ENCODE assay signal across 6 cellular contexts in the genomic region with DNA sequence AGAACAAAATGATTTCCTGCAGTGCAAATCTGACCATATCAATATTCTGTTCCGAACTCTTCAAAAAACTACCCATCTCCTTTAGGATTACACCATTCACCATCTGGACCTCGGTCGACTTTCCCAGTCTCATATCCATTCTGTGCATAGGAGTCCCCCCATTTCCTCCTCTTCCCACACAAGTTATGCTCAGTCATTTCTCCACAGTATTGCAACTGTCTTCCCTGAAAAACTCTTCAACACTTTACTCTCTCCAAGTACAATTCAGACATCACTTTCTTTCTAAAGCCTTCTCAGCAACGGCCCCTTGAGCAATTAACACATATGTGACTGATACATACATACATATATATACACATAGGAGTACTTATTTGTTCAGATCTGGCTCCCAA. TPM values are rescaled to one million over a fixed set of nuclear protein-coding genes. Genes with fewer than 3 reads are reported as not detected.
DNase-seq lines count a peak whose midpoint lies in the region; ATAC-seq and TF ChIP-seq lines count a peak whose summit lies in the region.

No MANE protein-coding gene starts in this region.

- TF ChIP-seq POLR2A in heart left ventricle (IDR thresholded peaks at IDR 0.05) = no peak

- no peak for TF ChIP-seq CTCF in heart left ventricle (IDR thresholded peaks at IDR 0.05)
- no peak for TF ChIP-seq CTCF in GM10266 (IDR thresholded peaks at IDR 0.05; ENCODE audit: control insufficient read depth, insufficient read depth, low read depth, missing control alignments)

- no peaks in the 10 kb centered on the region for H3K27me3 ChIP-seq in heart left ventricle

- intact Hi-C loops in heart left ventricle (cut with DNase I) (loop anchor here in 1 of 10 donors (10.0 kb wide), 1 partner anchor 54 kb away; no protein-coding TSS in a partner anchor), cardiac septum (cut with DNase I) (loop anchor here (2.0 kb wide), 1 partner anchor 18 kb away; a partner anchor contains a TSS)

- no peaks in the 10 kb centered on the region for H3K9me3 ChIP-seq in heart left ventricle

- H3K27ac ChIP-seq in heart left ventricle (peak overlapping the region in 10 of 12 donors; percentile 78 to 94 (median 90)), urinary bladder (ENCODE audit: low read depth) (no peak overlapping the region)

- H3K36me3 ChIP-seq in heart left ventricle (peaks cover 0 to 6% (median 0%) of the 10 kb centered on the region in 9 donors), urinary bladder (ENCODE audit: insufficient read depth) (no peaks in the 10 kb centered on the region)

- ATAC-seq in heart left ventricle (no peak), HG03039 (IDR thresholded peaks at IDR 0.05; ENCODE audit: unreplicated experiment) (no peak)

- H3K4me3 ChIP-seq in heart left ventricle (peak overlapping the region; percentile 63 to 99 (median 80)), iPS-11a (ENCODE audit: low read depth, low read length) (peak overlapping the region; percentile 77), urinary bladder (ENCODE audit: low read depth, low read length) (peak overlapping the region; percentile 81)

- no peak for DNase-seq in heart left ventricle
- no peak for DNase-seq in cardiac septum (ENCODE audit: low spot score)
- DNase-seq in GM10266 (ENCODE audit: extremely low spot score) = no peak

- H3K4me1 ChIP-seq in heart left ventricle = peaks cover 3 to 42% (median 32%) of the 10 kb centered on the region in 12 donors
- H3K4me1 ChIP-seq in urinary bladder (ENCODE audit: insufficient read depth) = peaks cover 2% of the 10 kb centered on the region

- 46 to 57% (median 53%) methylated on average over 4 of the region's 4 CpGs for whole genome bisulfite sequencing in heart left ventricle, 4 donors
- WGBS in urinary bladder = 52% methylated on average over 4 of the region's 4 CpGs

RNA-seq across cellular contexts. Expression of a gene that starts 0.8 kb away (rescaled TPM):
- total RNA-seq in heart left ventricle (1 to 10 TPM; 2.3 to 6.1 (median 3.7) TPM), cardiac septum (4.1 TPM), urinary bladder (11.5 TPM)
- polyA plus RNA-seq in heart left ventricle (1 to 10 TPM; 1.3 to 3.0 TPM), urinary bladder (8.4 TPM)

RNA-seq across cellular contexts. Expression of a gene that starts 10.3 kb away (rescaled TPM):
- total RNA-seq in heart left ventricle = 10 to 100 TPM; 22.0 to 62.2 (median 45.1) TPM
- polyA plus RNA-seq in heart left ventricle = 10 to 100 TPM; 11.8 to 18.0 TPM
- 49.3 TPM for total RNA-seq in cardiac septum
- 134 TPM for total RNA-seq in urinary bladder
- polyA plus RNA-seq in urinary bladder = 46.2 TPM

RNA-seq across cellular contexts. Expression of a gene that starts 17.4 kb away (rescaled TPM):
- total RNA-seq in heart left ventricle (1 to 10 TPM; 5.1 to 8.1 (median 6.3) TPM), cardiac septum (6.6 TPM), urinary bladder (35.2 TPM)
- polyA plus RNA-seq in heart left ventricle (1 to 10 TPM; 2.0 to 4.6 TPM), urinary bladder (5.2 TPM)

RNA-seq across cellular contexts. Expression of a gene that starts 25.4 kb away (rescaled TPM):
- 10 to 100 TPM; 36.2 to 52.2 (median 45.4) TPM for total RNA-seq in heart left ventricle
- polyA plus RNA-seq in heart left ventricle = 10 to 100 TPM; 11.7 to 21.3 TPM
- total RNA-seq in cardiac septum = 47.3 TPM
- 65.6 TPM for total RNA-seq in urinary bladder
- 14.5 TPM for polyA plus RNA-seq in urinary bladder
